In genomic region chr16:51313204-51313603, GRCh38 we compare ENCODE assay signal across 24 cellular contexts.
"Had no signal": no experiment of that assay in that cellular context is flagged by ENCODE, and none has a peak within 500 bp of the region (broad histone marks: within the 10 kb centered on the region; RNA-seq: fewer than 3 reads in every experiment).

No MANE protein-coding gene starts in this region.

- H3K4me3 ChIP-seq: cardiac muscle cell, sigmoid colon, smooth muscle cell, stomach, suprapubic skin, tibial nerve, uterus had no signal

- H3K9me3 ChIP-seq: suprapubic skin, tibial nerve, uterus had no signal

- H3K27me3 ChIP-seq: cardiac muscle cell, sigmoid colon, stomach, suprapubic skin, tibial nerve, uterus had no signal

- H3K9me3 Mint-ChIP-seq: activated B cell treated with CpG ODN at 0.5 μM for 24 hours; activated CD4-positive, alpha-beta memory T cell treated with anti-CD3 and anti-CD28 coated beads for 36 hours had no signal

- H3K4me3 Mint-ChIP-seq: activated B cell treated with CpG ODN at 0.5 μM for 24 hours; activated CD4-positive, alpha-beta memory T cell treated with anti-CD3 and anti-CD28 coated beads for 36 hours; activated CD4-positive, alpha-beta T cell treated with anti-CD3 and anti-CD28 coated beads for 36 hours; activated naive CD4-positive, alpha-beta T cell treated with anti-CD3 and anti-CD28 coated beads for 36 hours; activated naive CD8-positive, alpha-beta T cell treated with anti-CD3 and anti-CD28 coated beads, Interleukin-2, amount 10 ng/mL, durations not matched to agents 7 days and 5 days; activated T-cell treated with anti-CD3 and anti-CD28 coated beads, Interleukin-2, amount 50 U/mL, for 72 hours; natural killer cell treated with Interleukin-12 subunit alpha and Interleukin-12 subunit beta and Interleukin-15 and Interleukin-18, amount 100 ng/mL, for 72 hours; stimulated activated memory B cell treated with anti-CD40 and anti-IgM and Interleukin-4, amounts not matched to agents 10 μg/mL and 1 μg/mL and 100 μg/mL, for 72 hours had no signal

- ATAC-seq: activated CD4-positive, alpha-beta T cell treated with anti-CD3 and anti-CD28 coated beads for 36 hours; activated T-cell treated with anti-CD3 and anti-CD28 coated beads, Interleukin-2, amount 50 U/mL, for 72 hours; left ventricle myocardium superior; natural killer cell treated with Interleukin-12 subunit alpha and Interleukin-12 subunit beta and Interleukin-15 and Interleukin-18, amount 100 ng/mL, for 72 hours; stimulated activated memory B cell treated with anti-CD40 and anti-IgM and Interleukin-4, amounts not matched to agents 10 μg/mL and 1 μg/mL and 100 μg/mL, for 72 hours had no signal

- H3K27me3 Mint-ChIP-seq: activated B cell treated with CpG ODN at 0.5 μM for 24 hours; activated CD4-positive, alpha-beta memory T cell treated with anti-CD3 and anti-CD28 coated beads for 36 hours; activated CD4-positive, alpha-beta T cell treated with anti-CD3 and anti-CD28 coated beads for 36 hours; activated naive CD8-positive, alpha-beta T cell treated with anti-CD3 and anti-CD28 coated beads, Interleukin-2, amount 10 ng/mL, durations not matched to agents 7 days and 5 days; stimulated activated memory B cell treated with anti-CD40 and anti-IgM and Interleukin-4, amounts not matched to agents 10 μg/mL and 1 μg/mL and 100 μg/mL, for 72 hours had no signal

- DNase-seq: activated B cell treated with CpG ODN at 0.5 μM for 24 hours; activated CD4-positive, alpha-beta memory T cell treated with anti-CD3 and anti-CD28 coated beads for 36 hours; activated CD4-positive, alpha-beta T cell treated with anti-CD3 and anti-CD28 coated beads for 36 hours; activated effector memory CD4-positive, alpha-beta T cell treated with Interleukin-2 at 50 U/mL for 16 hours; activated naive CD4-positive, alpha-beta T cell treated with anti-CD3 and anti-CD28 coated beads for 36 hours; activated naive CD8-positive, alpha-beta T cell treated with anti-CD3 and anti-CD28 coated beads, Interleukin-2, amount 10 ng/mL, durations not matched to agents 7 days and 5 days; activated T-cell treated with anti-CD3 and anti-CD28 coated beads, Interleukin-2, amount 50 U/mL, for 72 hours; amniotic stem cell; cortex of kidney; foreskin melanocyte; hippocampal formation; left ventricle myocardium superior; sigmoid colon; stimulated activated CD4-positive, alpha-beta T cell treated with anti-CD3 and anti-CD28 coated beads, Interleukin-15, amount 100 ng/mL, for 24 hours; stomach; T1000; uterus had no signal

- H3K36me3 Mint-ChIP-seq: activated CD4-positive, alpha-beta memory T cell treated with anti-CD3 and anti-CD28 coated beads for 36 hours; activated naive CD8-positive, alpha-beta T cell treated with anti-CD3 and anti-CD28 coated beads, Interleukin-2, amount 10 ng/mL, durations not matched to agents 7 days and 5 days; natural killer cell treated with Interleukin-12 subunit alpha and Interleukin-12 subunit beta and Interleukin-15 and Interleukin-18, amount 100 ng/mL, for 72 hours; stimulated activated memory B cell treated with anti-CD40 and anti-IgM and Interleukin-4, amounts not matched to agents 10 μg/mL and 1 μg/mL and 100 μg/mL, for 72 hours had no signal

- H3K4me1 Mint-ChIP-seq: activated B cell treated with CpG ODN at 0.5 μM for 24 hours; activated CD4-positive, alpha-beta T cell treated with anti-CD3 and anti-CD28 coated beads for 36 hours; activated naive CD8-positive, alpha-beta T cell treated with anti-CD3 and anti-CD28 coated beads, Interleukin-2, amount 10 ng/mL, durations not matched to agents 7 days and 5 days; stimulated activated memory B cell treated with anti-CD40 and anti-IgM and Interleukin-4, amounts not matched to agents 10 μg/mL and 1 μg/mL and 100 μg/mL, for 72 hours had no signal

- H3K4me1 ChIP-seq: sigmoid colon, stomach, suprapubic skin, tibial nerve, uterus had no signal

- H3K27ac ChIP-seq: cardiac muscle cell, sigmoid colon, stomach, suprapubic skin, tibial nerve, uterus had no signal

- H3K27ac Mint-ChIP-seq: activated B cell treated with CpG ODN at 0.5 μM for 24 hours; activated CD4-positive, alpha-beta memory T cell treated with anti-CD3 and anti-CD28 coated beads for 36 hours; activated CD4-positive, alpha-beta T cell treated with anti-CD3 and anti-CD28 coated beads for 36 hours; activated naive CD4-positive, alpha-beta T cell treated with anti-CD3 and anti-CD28 coated beads for 36 hours; activated naive CD8-positive, alpha-beta T cell treated with anti-CD3 and anti-CD28 coated beads, Interleukin-2, amount 10 ng/mL, durations not matched to agents 7 days and 5 days; activated T-cell treated with anti-CD3 and anti-CD28 coated beads, Interleukin-2, amount 50 U/mL, for 72 hours; natural killer cell treated with Interleukin-12 subunit alpha and Interleukin-12 subunit beta and Interleukin-15 and Interleukin-18, amount 100 ng/mL, for 72 hours; progenitor cell of endocrine pancreas; stimulated activated memory B cell treated with anti-CD40 and anti-IgM and Interleukin-4, amounts not matched to agents 10 μg/mL and 1 μg/mL and 100 μg/mL, for 72 hours had no signal

- H3K36me3 ChIP-seq: cardiac muscle cell, sigmoid colon, stomach, suprapubic skin, tibial nerve, uterus had no signal

- H3K4me2 ChIP-seq: smooth muscle cell had no signal
